Comparison of ENCODE assay signal across 8 cellular contexts in the genomic region with DNA sequence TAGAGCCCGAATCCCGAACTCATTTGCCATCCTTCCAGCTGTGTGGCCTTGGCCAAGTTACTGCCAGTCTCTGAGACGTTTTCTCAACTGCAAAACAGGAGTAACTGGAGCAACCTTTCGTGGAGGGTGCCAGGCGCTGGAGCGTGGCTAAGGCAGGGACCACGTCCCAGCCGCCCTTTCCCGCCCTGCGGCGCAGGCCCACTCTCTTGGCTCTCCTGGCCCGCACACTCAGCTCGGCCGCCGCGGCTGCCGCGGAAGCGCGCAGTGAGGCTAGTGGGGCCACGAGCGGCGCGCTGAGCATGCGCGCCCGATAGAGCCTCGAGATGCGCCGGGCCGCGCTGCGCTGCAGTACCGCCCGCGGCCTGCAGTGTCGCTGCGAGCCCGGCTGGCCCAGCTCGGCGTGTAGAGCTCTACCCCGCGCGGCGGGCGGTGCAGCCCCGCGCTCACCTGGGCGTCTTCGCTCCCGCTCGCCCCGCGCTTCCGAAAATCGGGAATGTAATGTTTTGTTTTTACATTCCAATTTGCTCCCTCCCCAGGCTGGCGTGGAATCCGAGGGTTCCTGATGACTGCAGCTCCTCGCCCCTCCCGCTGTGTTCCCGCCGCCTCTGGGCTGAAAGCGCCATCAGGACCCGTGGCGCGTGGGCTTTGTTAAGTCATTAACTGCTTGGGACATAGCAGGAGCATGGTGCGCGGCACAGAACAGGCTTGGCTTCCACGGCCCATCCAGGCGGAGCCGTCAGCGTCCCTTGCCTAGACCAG. TPM values are rescaled to one million over a fixed set of nuclear protein-coding genes. Genes with fewer than 3 reads are reported as not detected.
A peak's percentile ranks its signal among the peaks of the same experiment; 100 is the strongest.
DNase-seq lines count a peak whose midpoint lies in the region; ATAC-seq and TF ChIP-seq lines count a peak whose summit lies in the region.

No MANE protein-coding gene starts in this region.

- ATAC-seq in GM21515 (IDR thresholded peaks at IDR 0.05; ENCODE audit: unreplicated experiment) (peak; percentile 75), IMR-90 (ENCODE audit: low read depth) (peak; percentile 88), lower lobe of right lung (peak; percentile 91 to 95)

- H4K20me1 ChIP-seq in IMR-90 (ENCODE audit: insufficient read depth, low read length), result no peaks in the 10 kb centered on the region

- H4K5ac ChIP-seq in IMR-90 (ENCODE audit: low read depth, low read length), result no peak overlapping the region

- H3K4me3 ChIP-seq in IMR-90 (ENCODE audit: insufficient read depth, low read depth, low read length), result peak overlapping the region; percentile 36
- peak overlapping the region; percentile 38 for H3K4me3 ChIP-seq in lower lobe of right lung

- peak overlapping the region; percentile 91 for H2AFZ ChIP-seq in IMR-90 (replicated peaks; ENCODE audit: low read length, poor library complexity)

- CTCF ChIA-PET in IMR-90 (lab: Yijun Ruan, JAX), result interaction anchor here (0.6 to 2.0 kb wide), 5 partner anchors 13 to 90 kb away, joined by 3 to 10 read pairs (median 5); no protein-coding TSS in a partner anchor

- no peak overlapping the region for H3K56ac ChIP-seq in IMR-90 (ENCODE audit: extremely low read depth, insufficient read depth, low read length)

- BruUV-seq in IMR-90 (replicated peaks; lab: Mats Ljungman, UMichigan), result no TSS peak

- H3K9ac ChIP-seq in IMR-90 (ENCODE audit: low read depth, low read length), result peak overlapping the region; percentile 26; the same call in 1 of the 2 replicates

- no peak overlapping the region for H3K4ac ChIP-seq in IMR-90 (ENCODE audit: low read depth, low read length)

- intact Hi-C loops in IMR-90 (cut with micrococcal nuclease) (no loop called here), lower lobe of right lung (cut with DNase I) (no loop called here)

- no peaks in the 10 kb centered on the region for H3K9me1 ChIP-seq in IMR-90 (ENCODE audit: insufficient read depth, low read length)

- H2AK9ac ChIP-seq in IMR-90 (replicated peaks; ENCODE audit: low read depth, low read length, poor library complexity), result no peak overlapping the region

- DNase-seq in DMS53 treated with DMSO at 0.1 percent for 48 hours (lab: John Stamatoyannopoulos, UW; ENCODE audit: unreplicated experiment) (peak; percentile 83), IMR-90 (peak; percentile 57), dermis blood vessel endothelial cell (peak; percentile 84), lower lobe of right lung (peak; percentile 82), NCI-H2196 (lab: John Stamatoyannopoulos, UW; ENCODE audit: unreplicated experiment) (no peak)
- peak; percentile 79 for DNase-seq in activated CD4-positive, alpha-beta T cell treated with anti-CD3 and anti-CD28 coated beads for 48 hours
- peak; percentile 67 for DNase-seq in stimulated activated CD8-positive, alpha-beta memory T cell treated with anti-CD3 and anti-CD28 coated beads, Interleukin-12 subunit alpha, Interleukin-12 subunit beta, amount 100 ng/mL, for 4 hours (ENCODE audit: low read depth)

- H2BK20ac ChIP-seq in IMR-90 (ENCODE audit: low read depth, low read length), result no peak overlapping the region

- no peaks in the 10 kb centered on the region for H3K36me3 ChIP-seq in IMR-90 (ENCODE audit: control insufficient read depth, insufficient read depth, low read length)
- H3K36me3 ChIP-seq in lower lobe of right lung, result no peaks in the 10 kb centered on the region

- H3K23ac ChIP-seq in IMR-90 (ENCODE audit: low read depth, low read length), result no peak overlapping the region

- H2BK120ac ChIP-seq in IMR-90 (ENCODE audit: low read depth, low read length), result no peak overlapping the region

- no peak overlapping the region; the same call in 1 of the 2 replicates for H4K91ac ChIP-seq in IMR-90 (ENCODE audit: insufficient read depth, low read depth, low read length)

- no peak for TF ChIP-seq POLR2A in IMR-90 (IDR thresholded peaks at IDR 0.05; ENCODE audit: low read depth, low read length)

- peak overlapping the region; percentile 87 for H3K4me2 ChIP-seq in IMR-90 (ENCODE audit: low read depth, low read length)

- H3K79me1 ChIP-seq in IMR-90 (ENCODE audit: low read depth in 1 of 2, low read length in 2 of 2), result peaks cover 2 to 3% of the 10 kb centered on the region in 2 experiments; a peak in 3 of 4 replicates

- H3K9me3 ChIP-seq in IMR-90 (ENCODE audit: control insufficient read depth, insufficient read depth, low read length), result peaks cover 7% of the 10 kb centered on the region; the same call in 1 of the 2 replicates
- no peaks in the 10 kb centered on the region for H3K9me3 ChIP-seq in lower lobe of right lung

- H3K4me1 ChIP-seq in IMR-90 (ENCODE audit: control insufficient read depth, insufficient read depth, low read length), result no peaks in the 10 kb centered on the region
- peaks cover 17% of the 10 kb centered on the region for H3K4me1 ChIP-seq in lower lobe of right lung

- H3K14ac ChIP-seq in IMR-90 (replicated peaks; ENCODE audit: low read depth, low read length), result no peak overlapping the region

- peak overlapping the region in 1 of 2 experiments; percentile 59; a peak in 2 of 4 replicates for H4K8ac ChIP-seq in IMR-90 (ENCODE audit: low read depth in 2 of 2, low read length in 2 of 2)

- no peak overlapping the region for H3K18ac ChIP-seq in IMR-90 (ENCODE audit: low read depth, low read length)

- in situ Hi-C loops in IMR-90 (cut with MboI; ENCODE audit: low sequenced_read_pairs), result no loop called here

- dilution Hi-C loops in IMR-90 (cut with HindIII; ENCODE audit: low sequenced_read_pairs, unreplicated experiment), result no loop called here

- POLR2A ChIA-PET in IMR-90 (lab: Charles Lee; ENCODE audit: unreplicated experiment), result no interaction called here

- H3K27me3 ChIP-seq in IMR-90 (ENCODE audit: control insufficient read depth, insufficient read depth, low read length) (peaks cover 13% of the 10 kb centered on the region), lower lobe of right lung (ENCODE audit: low read depth) (peaks cover 31% of the 10 kb centered on the region)

- TF ChIP-seq RAD21 in IMR-90 (IDR thresholded peaks at IDR 0.05; ENCODE audit: low read length), result peak; percentile 60

- WGBS in IMR-90 (ENCODE audit: extremely low coverage in 2 of 2, insufficient read length in 1 of 2), 2 experiments, result 5% methylated on average over 38 of the region's 72 CpGs; no CpG with 5 or more reads in 1 of the 2 experiments

- no peak overlapping the region for H2AK5ac ChIP-seq in IMR-90 (ENCODE audit: low read depth, low read length)

- TF ChIP-seq CTCF in IMR-90 (conservative IDR thresholded peaks at IDR 0.05; ENCODE audit: low read depth, low read length) (peak; percentile 85), lower lobe of right lung (IDR thresholded peaks at IDR 0.05) (peak; percentile 97)

- H3K27ac ChIP-seq in IMR-90 (ENCODE audit: insufficient read depth, low read length), result no peak overlapping the region
- no peak overlapping the region for H3K27ac ChIP-seq in lower lobe of right lung

- no peak overlapping the region for H2BK5ac ChIP-seq in IMR-90 (ENCODE audit: low read depth, low read length, poor library complexity, severe bottlenecking)

- no peak overlapping the region for H2BK15ac ChIP-seq in IMR-90 (ENCODE audit: low read depth, low read length)

TF ChIP-seq in IMR-90, 13 proteins besides CTCF, POLR2A, EP300 and RAD21:
- TF ChIP-seq CHD1 (IDR thresholded peaks at IDR 0.05; ENCODE audit: low read depth, low read length) (no peak), RCOR1 (IDR thresholded peaks at IDR 0.05; ENCODE audit: insufficient replicate concordance, low read length) (no peak), SMC3 (IDR thresholded peaks at IDR 0.05; ENCODE audit: low read depth, low read length) (no peak), BHLHE40 (IDR thresholded peaks at IDR 0.05; ENCODE audit: low read depth, low read length) (no peak)
- TF ChIP-seq, protein P1, sequence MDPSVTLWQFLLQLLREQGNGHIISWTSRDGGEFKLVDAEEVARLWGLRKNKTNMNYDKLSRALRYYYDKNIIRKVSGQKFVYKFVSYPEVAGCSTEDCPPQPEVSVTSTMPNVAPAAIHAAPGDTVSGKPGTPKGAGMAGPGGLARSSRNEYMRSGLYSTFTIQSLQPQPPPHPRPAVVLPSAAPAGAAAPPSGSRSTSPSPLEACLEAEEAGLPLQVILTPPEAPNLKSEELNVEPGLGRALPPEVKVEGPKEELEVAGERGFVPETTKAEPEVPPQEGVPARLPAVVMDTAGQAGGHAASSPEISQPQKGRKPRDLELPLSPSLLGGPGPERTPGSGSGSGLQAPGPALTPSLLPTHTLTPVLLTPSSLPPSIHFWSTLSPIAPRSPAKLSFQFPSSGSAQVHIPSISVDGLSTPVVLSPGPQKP (IDR thresholded peaks at IDR 0.05; ENCODE audit: borderline replicate concordance, low read depth, low read length), result no peak
TF ChIP-seq in IMR-90: peak in this region for 0.

RNA-seq across cellular contexts. Expression of gene ZNF518B, which starts 4.0 kb away (rescaled TPM):
- total RNA-seq in IMR-90 (2012; rRNA removed) (56.4 and 56.8 TPM in 2 replicates), dermis blood vessel endothelial cell (43.7 and 46.7 TPM in 2 replicates), lower lobe of right lung (21.4 TPM)
- 5.1 and 7.3 TPM in 2 replicates for polyA plus RNA-seq in IMR-90 (2012; rRNA removed)
- 2.5 and 2.7 TPM in 2 replicates for polyA plus RNA-seq in IMR-90 (2012; cell fraction: cytosol; rRNA removed)
- 2.2 and 8.1 TPM in 2 replicates for polyA plus RNA-seq in IMR-90 (2012; cell fraction: nucleus; rRNA removed; ENCODE audit: low replicate concordance)
